Comparison of ENCODE assay signal across 24 cellular contexts in genomic region chr14:64973826-64974225, GRCh38. TPM values are rescaled to one million over a fixed set of nuclear protein-coding genes. Genes with fewer than 3 reads are reported as not detected.
"Had no signal": no experiment of that assay in that cellular context is flagged by ENCODE, and none has a peak within 500 bp of the region (broad histone marks: within the 10 kb centered on the region; RNA-seq: fewer than 3 reads in every experiment).

No MANE protein-coding gene starts in this region.

- FAIRE-seq: K562 had no signal

- H3K9me3 Mint-ChIP-seq: IgD-negative memory B cell had no signal

- H3K27ac Mint-ChIP-seq: IgD-negative memory B cell had no signal

- DNase-seq: Kasumi-1, MM.1S, NCI-H1092 treated with DMSO at 0.1 percent for 48 hours, NCI-H1436, NCI-H187, NCI-H2029, NCI-H2081 treated with DMSO at 0.1 percent for 48 hours, NCI-H2171, NCI-H226, NCI-H446, NCI-H510A, NCI-H524 treated with DMSO at 0.1 percent for 48 hours, NCI-H69, NCI-H774, OCI-M1, PC-9, Right ventricle myocardium superior, RPMI8226, SIG-M5 had no signal

- ATAC-seq: K562 had no signal

RNA-seq across cellular contexts. Expression of gene GPX2, which starts 31.3 kb away (rescaled TPM):
- total RNA-seq: HT1080, M059J, Right ventricle myocardium superior, SJSA1 had no signal
